ENCODE assay signal across 15 cellular contexts in genomic region chr7:56092388-56092787, GRCh38. TPM values are rescaled to one million over a fixed set of nuclear protein-coding genes. Genes with fewer than 3 reads are reported as not detected.
A peak's percentile ranks its signal among the peaks of the same experiment; 100 is the strongest.
DNase-seq lines count a peak whose midpoint lies in the region; ATAC-seq and TF ChIP-seq lines count a peak whose summit lies in the region.
"Not testable (repeated sequence)": the region's sequence is repeated elsewhere in the genome, so short reads cannot be mapped to it uniquely, and the experiment has no call there.
"Had no signal": no experiment of that assay in that cellular context is flagged by ENCODE, and none has a peak within 500 bp of the region (broad histone marks: within the 10 kb centered on the region; RNA-seq: fewer than 3 reads in every experiment).

No MANE protein-coding gene starts in this region.

- not testable (repeated sequence) for H3K27me3 ChIP-seq in IMR-90 (ENCODE audit: control insufficient read depth, insufficient read depth, low read length); esophagus muscularis mucosa; left ventricle myocardium inferior (ENCODE audit: low read depth); mesenchymal stem cell (ENCODE audit: control insufficient read depth in 1 of 2, insufficient read depth in 1 of 2, low read length in 2 of 2); sigmoid colon; suprapubic skin

- H3K9ac ChIP-seq in IMR-90 (ENCODE audit: low read depth, low read length), result not testable (repeated sequence)
- peak overlapping the region; percentile 83 for H3K9ac ChIP-seq in mesenchymal stem cell (ENCODE audit: low read length)

- H3K18ac ChIP-seq in IMR-90 (ENCODE audit: low read depth, low read length); mesenchymal stem cell (ENCODE audit: low read depth in 1 of 2, low read length in 2 of 2): not testable (repeated sequence)

- not testable (repeated sequence) for H3K4ac ChIP-seq in IMR-90 (ENCODE audit: low read depth, low read length); mesenchymal stem cell (ENCODE audit: low read depth in 1 of 2, low read length in 2 of 2)

- WGBS in IMR-90 (ENCODE audit: extremely low coverage in 2 of 2, insufficient read length in 1 of 2), 2 experiments, result no CpG with 5 or more reads among the region's 6 CpGs
- WGBS in esophagus muscularis mucosa, result 42% methylated on average over 6 of the region's 6 CpGs
- 100% methylated on average over 4 of the region's 6 CpGs for WGBS in mesenchymal stem cell
- 76% methylated on average over 6 of the region's 6 CpGs for WGBS in sigmoid colon, 2 donors
- 34% methylated on average over 6 of the region's 6 CpGs for WGBS in suprapubic skin

- TF ChIP-seq EP300 in esophagus muscularis mucosa (IDR thresholded peaks at IDR 0.05); sigmoid colon (IDR thresholded peaks at IDR 0.05); suprapubic skin (IDR thresholded peaks at IDR 0.05): not testable (repeated sequence)

- H2AK5ac ChIP-seq in IMR-90 (ENCODE audit: low read depth, low read length); mesenchymal stem cell (ENCODE audit: low read length, severe bottlenecking): not testable (repeated sequence)

- not testable (repeated sequence) for H3K23ac ChIP-seq in IMR-90 (ENCODE audit: low read depth, low read length); mesenchymal stem cell (ENCODE audit: low read length in 2 of 2)

- not testable (repeated sequence) for H4K20me1 ChIP-seq in IMR-90 (ENCODE audit: insufficient read depth, low read length)

- dilution Hi-C loops in IMR-90 (cut with HindIII; ENCODE audit: low sequenced_read_pairs, unreplicated experiment), result not testable (repeated sequence)

- peak overlapping the region; percentile 29 for H3K4me2 ChIP-seq in IMR-90 (ENCODE audit: low read depth, low read length)
- H3K4me2 ChIP-seq in mesenchymal stem cell (ENCODE audit: low read length, poor library complexity, severe bottlenecking), result not testable (repeated sequence)

- in situ Hi-C loops in IMR-90 (cut with MboI; ENCODE audit: low sequenced_read_pairs), result loop anchor here (25.0 kb wide), 2 partner anchors 805 to 1330 kb away; partner anchors contain the start of gene SEC61G

- not testable (repeated sequence) for H3K27ac ChIP-seq in IMR-90 (ENCODE audit: insufficient read depth, low read length); mesenchymal stem cell (ENCODE audit: low read length, poor library complexity, severe bottlenecking)
- H3K27ac ChIP-seq in angular gyrus (ENCODE audit: low read depth, low read length) (peak overlapping the region; percentile 94), esophagus muscularis mucosa (replicated peaks in 1 of 4) (peak overlapping the region; percentile 68 to 77 (median 71)), left ventricle myocardium inferior (replicated peaks) (peak overlapping the region; percentile 90), sigmoid colon (peak overlapping the region; percentile 47 to 84 (median 80)), suprapubic skin (peak overlapping the region; percentile 51)

- not testable (repeated sequence) for TF ChIP-seq RAD21 in IMR-90 (IDR thresholded peaks at IDR 0.05; ENCODE audit: low read length)

- not testable (repeated sequence) for H3K56ac ChIP-seq in IMR-90 (ENCODE audit: extremely low read depth, insufficient read depth, low read length)

- H4K5ac ChIP-seq in IMR-90 (ENCODE audit: low read depth, low read length), result not testable (repeated sequence)

- H3K14ac ChIP-seq in IMR-90 (replicated peaks; ENCODE audit: low read depth, low read length); mesenchymal stem cell (ENCODE audit: low read length in 2 of 2): not testable (repeated sequence)

- H3K9me3 ChIP-seq in IMR-90 (ENCODE audit: control insufficient read depth, insufficient read depth, low read length); esophagus muscularis mucosa; left ventricle myocardium inferior (replicated peaks); mesenchymal stem cell (ENCODE audit: control insufficient read depth, low read length); sigmoid colon; suprapubic skin: not testable (repeated sequence)

- not testable (repeated sequence) for H3K4me1 ChIP-seq in IMR-90 (ENCODE audit: control insufficient read depth, insufficient read depth, low read length); mesenchymal stem cell (ENCODE audit: control insufficient read depth, insufficient read depth, low read depth, low read length)
- peaks cover 24 to 36% (median 30%) of the 10 kb centered on the region in 4 donors for H3K4me1 ChIP-seq in esophagus muscularis mucosa
- peaks cover 29% of the 10 kb centered on the region for H3K4me1 ChIP-seq in left ventricle myocardium inferior
- peaks cover 0 to 36% (median 33%) of the 10 kb centered on the region in 4 donors for H3K4me1 ChIP-seq in sigmoid colon
- H3K4me1 ChIP-seq in suprapubic skin, result peaks cover 20% of the 10 kb centered on the region

- POLR2A ChIA-PET in IMR-90 (lab: Charles Lee; ENCODE audit: unreplicated experiment), result not testable (repeated sequence)

- intact Hi-C loops in IMR-90 (cut with micrococcal nuclease); esophagus muscularis mucosa (cut with DNase I); left ventricle myocardium inferior (cut with micrococcal nuclease): not testable (repeated sequence)
- intact Hi-C loops in sigmoid colon (cut with DNase I), result loop anchor here (5.0 kb wide), 1 partner anchor 450 kb away; no protein-coding TSS in a partner anchor

- H2BK120ac ChIP-seq in IMR-90 (ENCODE audit: low read depth, low read length); mesenchymal stem cell (ENCODE audit: low read depth, low read length): not testable (repeated sequence)

- not testable (repeated sequence) for H3K9me1 ChIP-seq in IMR-90 (ENCODE audit: insufficient read depth, low read length)

- CTCF ChIA-PET in IMR-90 (lab: Yijun Ruan, JAX), result interaction anchor here (1.0 to 2.1 kb wide), 3 partner anchors 8 to 14 kb away, joined by 3 to 6 read pairs (median 4); partner anchors contain the start of gene CHCHD2

- not testable (repeated sequence) for H3K4me3 ChIP-seq in IMR-90 (ENCODE audit: insufficient read depth, low read depth, low read length)
- H3K4me3 ChIP-seq in esophagus muscularis mucosa, result peak overlapping the region; percentile 17 to 31 (median 22)
- H3K4me3 ChIP-seq in left ventricle myocardium inferior, result peak overlapping the region; percentile 62
- H3K4me3 ChIP-seq in mesenchymal stem cell (ENCODE audit: insufficient read depth in 1 of 2, low read depth in 1 of 2, low read length in 2 of 2), result peak overlapping the region in 1 of 2 experiments; percentile 78
- peak overlapping the region in 3 of 4 donors; percentile 10 to 37 (median 31) for H3K4me3 ChIP-seq in sigmoid colon
- H3K4me3 ChIP-seq in suprapubic skin, result peak overlapping the region; percentile 18

- H2AK9ac ChIP-seq in IMR-90 (replicated peaks; ENCODE audit: low read depth, low read length, poor library complexity), result not testable (repeated sequence)

- not testable (repeated sequence) for H2BK15ac ChIP-seq in IMR-90 (ENCODE audit: low read depth, low read length); mesenchymal stem cell (ENCODE audit: low read depth, poor library complexity, severe bottlenecking)

- not testable (repeated sequence) for H4K8ac ChIP-seq in IMR-90 (ENCODE audit: low read depth in 2 of 2, low read length in 2 of 2); mesenchymal stem cell (ENCODE audit: low read length)

- not testable (repeated sequence) for H3K79me1 ChIP-seq in IMR-90 (ENCODE audit: low read depth in 1 of 2, low read length in 2 of 2); mesenchymal stem cell (replicated peaks; ENCODE audit: low read length, poor library complexity, severe bottlenecking)

- H4K91ac ChIP-seq in IMR-90 (ENCODE audit: insufficient read depth, low read depth, low read length); mesenchymal stem cell (ENCODE audit: low read length): not testable (repeated sequence)

- not testable (repeated sequence) for BruUV-seq in IMR-90 (replicated peaks; lab: Mats Ljungman, UMichigan)

- peak; percentile 8; the same call in 1 of the 2 replicates for ATAC-seq in IMR-90 (ENCODE audit: low read depth)

- not testable (repeated sequence) for H2BK20ac ChIP-seq in IMR-90 (ENCODE audit: low read depth, low read length)

- DNase-seq in IMR-90; esophagus muscularis mucosa (ENCODE audit: extremely low spot score); left ventricle myocardium inferior; mesenchymal stem cell; sigmoid colon; suprapubic skin (ENCODE audit: low spot score in 2 of 2): not testable (repeated sequence)

- H2BK12ac ChIP-seq in mesenchymal stem cell (ENCODE audit: low read length in 2 of 2), result not testable (repeated sequence)

- H2BK5ac ChIP-seq in IMR-90 (ENCODE audit: low read depth, low read length, poor library complexity, severe bottlenecking); mesenchymal stem cell (ENCODE audit: low read depth, low read length, poor library complexity, severe bottlenecking): not testable (repeated sequence)

- not testable (repeated sequence) for H3K36me3 ChIP-seq in IMR-90 (ENCODE audit: control insufficient read depth, insufficient read depth, low read length); suprapubic skin
- peaks cover 0 to 30% (median 14%) of the 10 kb centered on the region in 4 donors for H3K36me3 ChIP-seq in esophagus muscularis mucosa
- peaks cover 17% of the 10 kb centered on the region for H3K36me3 ChIP-seq in left ventricle myocardium inferior
- peaks cover 12 to 22% of the 10 kb centered on the region in 2 experiments for H3K36me3 ChIP-seq in mesenchymal stem cell (ENCODE audit: control insufficient read depth in 1 of 2, insufficient read depth in 2 of 2, low read depth in 1 of 2, low read length in 2 of 2)
- H3K36me3 ChIP-seq in sigmoid colon, result peaks cover 0 to 13% (median 0%) of the 10 kb centered on the region in 4 donors

- TF ChIP-seq CTCF in IMR-90 (conservative IDR thresholded peaks at IDR 0.05; ENCODE audit: low read depth, low read length); esophagus muscularis mucosa (IDR thresholded peaks at IDR 0.05); left ventricle myocardium inferior (IDR thresholded peaks at IDR 0.05; ENCODE audit: borderline replicate concordance); sigmoid colon (IDR thresholded peaks at IDR 0.05); suprapubic skin (IDR thresholded peaks at IDR 0.05): not testable (repeated sequence)

- H2AFZ ChIP-seq in IMR-90 (replicated peaks; ENCODE audit: low read length, poor library complexity), result peak overlapping the region; percentile 70
- H2AFZ ChIP-seq in mesenchymal stem cell (ENCODE audit: low read depth, low read length), result not testable (repeated sequence)

- not testable (repeated sequence) for TF ChIP-seq POLR2A in IMR-90 (IDR thresholded peaks at IDR 0.05; ENCODE audit: low read depth, low read length); esophagus muscularis mucosa (IDR thresholded peaks at IDR 0.05; ENCODE audit: low read depth); sigmoid colon (IDR thresholded peaks at IDR 0.05); suprapubic skin (IDR thresholded peaks at IDR 0.05)

RNA-seq across cellular contexts. Expression of gene PHKG1, which starts 0.4 kb away (rescaled TPM):
- total RNA-seq in IMR-90 (2012; rRNA removed) (under 0.01 and 0.72 TPM in 2 replicates), esophagus muscularis mucosa (1 to 10 TPM in 2 of 4 donors, under 1 TPM in 2; 0.26 to 1.7 (median 0.94) TPM), left ventricle myocardium inferior (21.4 TPM), sigmoid colon (10 to 100 TPM in 1 of 4 donors, 1 to 10 TPM in 3; 3.2 to 18.7 (median 5.6) TPM), suprapubic skin (1 to 10 TPM in 3 of 4 donors, under 1 TPM in 1; 0.64 to 5.2 (median 2.5) TPM)
- polyA plus RNA-seq in IMR-90 (2012; rRNA removed) (0.62 and 0.67 TPM in 2 replicates), sigmoid colon (1 to 10 TPM in 1 of 3 donors, under 1 TPM in 1, not detected in 1; 0.60 to 3.8 TPM)
- polyA plus RNA-seq in IMR-90 (2012; cell fraction: cytosol; rRNA removed), result 0.04 and 0.13 TPM in 2 replicates
- polyA plus RNA-seq in IMR-90 (2012; cell fraction: nucleus; rRNA removed; ENCODE audit: low replicate concordance), result 2.8 and 3.3 TPM in 2 replicates
- 0.10 TPM for polyA plus RNA-seq in mesenchymal stem cell (2013, experiment 1 of 2)
- 0.05 TPM for polyA plus RNA-seq in mesenchymal stem cell (2013, experiment 2 of 2)
- total RNA-seq: GM23338, WTC11 had no signal
- polyA plus RNA-seq: CD14-positive monocyte, GM23338 had no signal

RNA-seq across cellular contexts. Expression of gene CHCHD2, which starts 13.9 kb away (rescaled TPM):
- total RNA-seq in IMR-90 (2012; rRNA removed), result 423 and 532 TPM in 2 replicates
- polyA plus RNA-seq in IMR-90 (2012; rRNA removed), result 522 and 592 TPM in 2 replicates
- polyA plus RNA-seq in IMR-90 (2012; cell fraction: cytosol; rRNA removed), result 647 and 1,158 TPM in 2 replicates
- polyA plus RNA-seq in IMR-90 (2012; cell fraction: nucleus; rRNA removed; ENCODE audit: low replicate concordance), result 177 and 467 TPM in 2 replicates
- total RNA-seq in esophagus muscularis mucosa, result 100 to 1,000 TPM; 212 to 416 (median 327) TPM
- 468 TPM for total RNA-seq in left ventricle myocardium inferior
- 202 TPM for polyA plus RNA-seq in mesenchymal stem cell (2013, experiment 1 of 2)
- 217 TPM for polyA plus RNA-seq in mesenchymal stem cell (2013, experiment 2 of 2)
- total RNA-seq in sigmoid colon, result 100 to 1,000 TPM; 315 to 508 (median 451) TPM
- polyA plus RNA-seq in sigmoid colon, result 100 to 1,000 TPM; 636 to 769 (median 665) TPM
- 100 to 1,000 TPM; 192 to 382 (median 301) TPM for total RNA-seq in suprapubic skin
- total RNA-seq: GM23338 had no signal

RNA-seq across cellular contexts. Expression of gene NUPR2, which starts 23.8 kb away (rescaled TPM):
- total RNA-seq in IMR-90 (2012; rRNA removed) (not detected in 2 replicates), esophagus muscularis mucosa (not detected), left ventricle myocardium inferior (not detected), sigmoid colon (not detected), suprapubic skin (1 to 10 TPM in 2 of 4 donors, not detected in 2; 3.0 to 4.5 TPM)
- polyA plus RNA-seq in IMR-90 (2012; rRNA removed) (not detected in 2 replicates), sigmoid colon (1 to 10 TPM; 1.8 to 6.0 (median 2.9) TPM)
- polyA plus RNA-seq in IMR-90 (2012; cell fraction: cytosol; rRNA removed), result not detected in 2 replicates
- not detected in 2 replicates for polyA plus RNA-seq in IMR-90 (2012; cell fraction: nucleus; rRNA removed; ENCODE audit: low replicate concordance)
- polyA plus RNA-seq in mesenchymal stem cell (2013, experiment 1 of 2), result not detected
- polyA plus RNA-seq in mesenchymal stem cell (2013, experiment 2 of 2), result not detected
- total RNA-seq: activated CD4-positive, alpha-beta T cell treated with anti-CD3 and anti-CD28 coated beads, Interleukin-2, amount 10 ng/mL, durations not matched to agents 7 days and 5 days; activated naive CD8-positive, alpha-beta T cell treated with anti-CD3 and anti-CD28 coated beads, Interleukin-2, amount 10 ng/mL, durations not matched to agents 7 days and 5 days; GM23338; lung microvascular endothelial cell; PC-9; posterior vena cava; WTC11 had no signal
- polyA plus RNA-seq: CD14-positive monocyte, GM23338 had no signal

RNA-seq across cellular contexts. Expression of gene SUMF2, which starts 28.3 kb away (rescaled TPM):
- total RNA-seq in IMR-90 (2012; rRNA removed), result 93.0 and 97.3 TPM in 2 replicates
- 80.7 and 86.2 TPM in 2 replicates for polyA plus RNA-seq in IMR-90 (2012; rRNA removed)
- 80.4 and 106 TPM in 2 replicates for polyA plus RNA-seq in IMR-90 (2012; cell fraction: cytosol; rRNA removed)
- 103 and 170 TPM in 2 replicates for polyA plus RNA-seq in IMR-90 (2012; cell fraction: nucleus; rRNA removed; ENCODE audit: low replicate concordance)
- total RNA-seq in esophagus muscularis mucosa, result 10 to 100 TPM; 71.4 to 93.2 (median 80.8) TPM
- 33.5 TPM for total RNA-seq in left ventricle myocardium inferior
- 131 TPM for polyA plus RNA-seq in mesenchymal stem cell (2013, experiment 1 of 2)
- polyA plus RNA-seq in mesenchymal stem cell (2013, experiment 2 of 2), result 133 TPM
- 100 to 1,000 TPM in 2 of 4 donors, 10 to 100 TPM in 2; 87.5 to 107 (median 96.3) TPM for total RNA-seq in sigmoid colon
- polyA plus RNA-seq in sigmoid colon, result 10 to 100 TPM; 24.6 to 93.4 (median 38.8) TPM
- 100 to 1,000 TPM in 2 of 4 donors, 10 to 100 TPM in 2; 93.4 to 134 (median 113) TPM for total RNA-seq in suprapubic skin

RNA-seq across cellular contexts. Expression of gene CCT6A, which starts 40.8 kb away (rescaled TPM):
- total RNA-seq in IMR-90 (2012; rRNA removed), result 265 and 311 TPM in 2 replicates
- polyA plus RNA-seq in IMR-90 (2012; rRNA removed), result 133 and 135 TPM in 2 replicates
- 29.8 and 49.8 TPM in 2 replicates for polyA plus RNA-seq in IMR-90 (2012; cell fraction: cytosol; rRNA removed)
- polyA plus RNA-seq in IMR-90 (2012; cell fraction: nucleus; rRNA removed; ENCODE audit: low replicate concordance), result 22.8 and 122 TPM in 2 replicates
- total RNA-seq in esophagus muscularis mucosa, result 100 to 1,000 TPM in 1 of 4 donors, 10 to 100 TPM in 3; 86.6 to 104 (median 87.9) TPM
- 67.6 TPM for total RNA-seq in left ventricle myocardium inferior
- 153 TPM for polyA plus RNA-seq in mesenchymal stem cell (2013, experiment 1 of 2)
- 160 TPM for polyA plus RNA-seq in mesenchymal stem cell (2013, experiment 2 of 2)
- 10 to 100 TPM; 67.0 to 93.1 (median 88.5) TPM for total RNA-seq in sigmoid colon
- polyA plus RNA-seq in sigmoid colon, result 100 to 1,000 TPM in 1 of 3 donors, 10 to 100 TPM in 2; 52.9 to 114 (median 72.4) TPM
- 10 to 100 TPM; 80.6 to 97.4 (median 88.8) TPM for total RNA-seq in suprapubic skin
